ENCODE assay signal across 1 cellular context in the genomic region with DNA sequence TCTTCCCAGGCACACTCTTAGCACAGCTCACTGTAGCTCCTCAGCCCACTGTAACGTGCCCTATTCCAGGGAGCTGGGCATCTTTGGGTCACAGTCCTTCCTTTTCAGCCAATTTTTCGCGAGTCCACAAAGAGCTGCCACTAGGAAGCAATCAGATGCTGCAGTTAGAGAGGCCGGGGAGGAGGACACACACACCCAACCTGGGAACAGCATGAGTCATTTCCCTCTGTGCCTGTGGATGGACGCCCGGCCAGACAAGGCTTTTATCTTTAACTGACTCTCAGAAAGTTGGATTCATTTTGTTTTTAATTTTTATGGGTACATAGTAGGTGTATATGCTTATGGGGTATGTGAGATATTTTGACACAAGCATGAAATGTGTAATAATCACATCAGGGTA.
TF ChIP-seq lines count a peak whose summit lies in the region.

No MANE protein-coding gene starts in this region.

TF ChIP-seq in H1, 55 proteins besides CTCF, POLR2A, EP300 and RAD21 (continued from another document):
- TF ChIP-seq, protein P1, sequence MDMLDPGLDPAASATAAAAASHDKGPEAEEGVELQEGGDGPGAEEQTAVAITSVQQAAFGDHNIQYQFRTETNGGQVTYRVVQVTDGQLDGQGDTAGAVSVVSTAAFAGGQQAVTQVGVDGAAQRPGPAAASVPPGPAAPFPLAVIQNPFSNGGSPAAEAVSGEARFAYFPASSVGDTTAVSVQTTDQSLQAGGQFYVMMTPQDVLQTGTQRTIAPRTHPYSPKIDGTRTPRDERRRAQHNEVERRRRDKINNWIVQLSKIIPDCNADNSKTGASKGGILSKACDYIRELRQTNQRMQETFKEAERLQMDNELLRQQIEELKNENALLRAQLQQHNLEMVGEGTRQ (IDR thresholded peaks at IDR 0.05; ENCODE audit: low read length), result no peak
- no peak for TF ChIP-seq KDM5A (IDR thresholded peaks at IDR 0.05; ENCODE audit: low read length)
